ENCODE assay signal across 19 cellular contexts in genomic region chr16:84838383-84838948, GRCh38. TPM values are rescaled to one million over a fixed set of nuclear protein-coding genes. Genes with fewer than 3 reads are reported as not detected.
A peak's percentile ranks its signal among the peaks of the same experiment; 100 is the strongest.
DNase-seq lines count a peak whose midpoint lies in the region; ATAC-seq and TF ChIP-seq lines count a peak whose summit lies in the region.
"Had no signal": no experiment of that assay in that cellular context is flagged by ENCODE, and none has a peak within 500 bp of the region (broad histone marks: within the 10 kb centered on the region; RNA-seq: fewer than 3 reads in every experiment).

No MANE protein-coding gene starts in this region.

- H3K79me1 ChIP-seq in neuronal stem cell (ENCODE audit: low read depth, low read length), result no peaks in the 10 kb centered on the region

- no peak overlapping the region for H2AFZ ChIP-seq in neuronal stem cell (ENCODE audit: low read length)
- H2AFZ ChIP-seq: parathyroid adenoma had no signal

- H2BK5ac ChIP-seq in neuronal stem cell (ENCODE audit: low read length), result no peak overlapping the region

- H3K9ac ChIP-seq in duodenal mucosa (ENCODE audit: low read depth in 1 of 2, low read length in 2 of 2) (no peak overlapping the region), neuronal stem cell (ENCODE audit: low read depth, low read length, poor library complexity) (no peak overlapping the region)
- H3K9ac ChIP-seq: parathyroid adenoma had no signal

- H3K27ac ChIP-seq in right atrium auricular region (peak overlapping the region; percentile 45 to 48), duodenal mucosa (ENCODE audit: low read depth, low read length) (peak overlapping the region; percentile 42), neuronal stem cell (replicated peaks; ENCODE audit: low read length) (no peak overlapping the region)
- H3K27ac ChIP-seq: parathyroid adenoma, WERI-Rb-1 had no signal

- no peak overlapping the region for H4K91ac ChIP-seq in neuronal stem cell (ENCODE audit: low read depth, low read length, poor library complexity)

- H3K4me2 ChIP-seq in neuronal stem cell (ENCODE audit: insufficient read depth, low read length, poor library complexity, severe bottlenecking), result no peak overlapping the region

- ATAC-seq in Right ventricle myocardium superior (ENCODE audit: poor library complexity) (no peak), HG03175 (IDR thresholded peaks at IDR 0.05; ENCODE audit: unreplicated experiment) (no peak), HG03108 (IDR thresholded peaks at IDR 0.05; ENCODE audit: unreplicated experiment) (no peak)

- no peaks in the 10 kb centered on the region for H3K27me3 ChIP-seq in right atrium auricular region
- peaks cover 0 to 4% of the 10 kb centered on the region in 2 donors for H3K27me3 ChIP-seq in duodenal mucosa (ENCODE audit: control insufficient read depth in 1 of 2, insufficient read depth in 2 of 2, low read length in 2 of 2)
- H3K27me3 ChIP-seq in neuronal stem cell (ENCODE audit: control insufficient read depth in 3 of 3, insufficient read depth in 3 of 3, low read depth in 1 of 3, low read length in 3 of 3), result peaks cover 0 to 78% (median 19%) of the 10 kb centered on the region in 3 experiments

- TF ChIP-seq CTCF in right atrium auricular region (IDR thresholded peaks at IDR 0.05), result no peak

- H3K4me1 ChIP-seq in right atrium auricular region, result peaks cover 0 to 64% of the 10 kb centered on the region in 2 donors
- peaks cover 9 to 16% of the 10 kb centered on the region in 2 donors for H3K4me1 ChIP-seq in duodenal mucosa (ENCODE audit: control insufficient read depth in 1 of 2, insufficient read depth in 2 of 2, low read length in 2 of 2)
- H3K4me1 ChIP-seq in neuronal stem cell (ENCODE audit: control insufficient read depth in 2 of 2, insufficient read depth in 1 of 2, low read depth in 1 of 2, low read length in 2 of 2), result peaks cover 0 to 17% of the 10 kb centered on the region in 2 donors
- H3K4me1 ChIP-seq: parathyroid adenoma had no signal

- H2AK5ac ChIP-seq in neuronal stem cell (ENCODE audit: low read depth, low read length), result no peak overlapping the region

- DNase-seq in right atrium auricular region (ENCODE audit: low spot score) (no peak), Right ventricle myocardium superior (no peak), neuronal stem cell (ENCODE audit: low spot score) (no peak), GF-D8 (lab: John Stamatoyannopoulos, UW) (no peak), A172 (ENCODE audit: low spot score) (no peak)
- DNase-seq: activated CD4-positive, alpha-beta T cell treated with anti-CD3 and anti-CD28 coated beads, Interleukin-2, amount 50 U/mL, for 4 hours; activated naive CD4-positive, alpha-beta T cell treated with anti-CD3 and anti-CD28 coated beads, Interleukin-2, amount 50 U/mL, for 16 hours; CD4-positive, alpha-beta T cell; MM.1S; NCI-H2029; NCI-H510A treated with DMSO at 0.1 percent for 48 hours; SHP77 treated with DMSO at 0.1 percent for 48 hours; stimulated activated CD4-positive, alpha-beta T cell treated with anti-CD3 and anti-CD28 coated beads, Interleukin-4, amount 100 ng/mL, for 4 hours; WERI-Rb-1 had no signal

- intact Hi-C loops in Right ventricle myocardium superior (cut with DNase I), result no loop called here

- H3K9me3 ChIP-seq in right atrium auricular region (no peaks in the 10 kb centered on the region), duodenal mucosa (ENCODE audit: control insufficient read depth in 1 of 2, low read length in 2 of 2) (no peaks in the 10 kb centered on the region), neuronal stem cell (replicated peaks in 1 of 2; ENCODE audit: control insufficient read depth in 2 of 2, insufficient read depth in 1 of 2, low read depth in 1 of 2, low read length in 2 of 2) (no peaks in the 10 kb centered on the region)

- H3K18ac ChIP-seq in neuronal stem cell (ENCODE audit: low read length), result peak overlapping the region; percentile 62

- H4K8ac ChIP-seq in neuronal stem cell (ENCODE audit: low read depth, low read length), result no peak overlapping the region

- no peak overlapping the region for H3K14ac ChIP-seq in neuronal stem cell (ENCODE audit: low read length)

- no peak overlapping the region for H3K4me3 ChIP-seq in right atrium auricular region
- H3K4me3 ChIP-seq in duodenal mucosa (ENCODE audit: low read depth in 1 of 2, low read length in 2 of 2), result no peak overlapping the region
- H3K4me3 ChIP-seq in neuronal stem cell (ENCODE audit: low read length in 2 of 2), result no peak overlapping the region
- H3K4me3 ChIP-seq: skin epidermis had no signal

- H2BK120ac ChIP-seq in neuronal stem cell (ENCODE audit: low read depth, low read length), result no peak overlapping the region

- H3K36me3 ChIP-seq in right atrium auricular region (peaks cover 30% of the 10 kb centered on the region), duodenal mucosa (ENCODE audit: control insufficient read depth in 1 of 2, insufficient read depth in 2 of 2, low read length in 2 of 2) (no peaks in the 10 kb centered on the region), neuronal stem cell (replicated peaks in 1 of 2; ENCODE audit: control insufficient read depth in 2 of 2, insufficient read depth in 2 of 2, low read length in 2 of 2) (no peaks in the 10 kb centered on the region)
- H3K36me3 ChIP-seq: WERI-Rb-1 had no signal

- peak overlapping the region; percentile 7 for H2BK15ac ChIP-seq in neuronal stem cell (ENCODE audit: low read length)

- H3K4ac ChIP-seq in neuronal stem cell (ENCODE audit: low read length), result no peak overlapping the region

- H3K23ac ChIP-seq in neuronal stem cell (ENCODE audit: low read depth, low read length, poor library complexity), result no peak overlapping the region

- H2BK12ac ChIP-seq in neuronal stem cell (ENCODE audit: low read length), result no peak overlapping the region

- WGBS in neuronal stem cell (ENCODE audit: extremely low coverage in 2 of 2, insufficient read length in 2 of 2, insufficient replicate concordance in 1 of 2), 2 donors, result no CpG with 5 or more reads among the region's 19 CpGs

RNA-seq across cellular contexts. Expression of gene CRISPLD2, which starts 18.7 kb away (rescaled TPM):
- total RNA-seq in right atrium auricular region, result 10 to 100 TPM; 58.4 to 76.4 TPM
- 23.5 TPM for total RNA-seq in Right ventricle myocardium superior
- 0.14 TPM for polyA plus RNA-seq in neuronal stem cell (2013, experiment 1 of 2)
- polyA plus RNA-seq in neuronal stem cell (2013, experiment 2 of 2), result 0.12 TPM
- 0.95 and 1.1 TPM in 2 replicates for total RNA-seq in A172 (2014; rRNA removed; shearing (Covaris generic))

Comparison
In these comparisons a context has a peak if more than half of its experiments do, and no peak if none do; other contexts are left out.
1. RNA of gene CRISPLD2, which starts 18.7 kb away (total RNA-seq): 58.4 to 76.4 TPM in right atrium auricular region and 23.5 TPM in Right ventricle myocardium superior (single experiment); 0.95 to 1.1 TPM in A172; every median in the first group is over 10 times any median in the second.